Comparison of ENCODE assay signal across 1 cellular context in the genomic region with DNA sequence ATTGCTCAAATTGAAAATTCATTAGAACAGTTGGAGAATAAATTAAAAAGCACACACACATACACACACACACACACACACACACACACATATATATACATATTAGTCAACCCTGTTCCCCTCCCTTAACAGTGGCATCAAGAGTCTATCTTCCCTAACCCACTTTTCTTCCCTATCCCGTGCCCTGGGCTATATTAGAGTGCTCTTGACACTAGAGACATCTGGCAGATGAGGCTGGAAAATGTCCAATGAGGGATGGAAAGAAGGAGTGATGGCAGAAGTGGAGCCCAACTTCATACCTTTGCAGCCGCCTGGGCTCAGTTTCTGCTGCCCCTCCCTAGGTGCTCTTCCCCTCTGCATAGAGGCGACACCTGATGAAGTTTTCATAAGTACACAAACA.
TF ChIP-seq lines count a peak whose summit lies in the region.

No MANE protein-coding gene starts in this region.

TF ChIP-seq in SK-N-SH treated with all-trans-retinoic acid at 6 μM for 48 hours, 23 proteins besides CTCF, POLR2A, EP300 and RAD21 (continued from another document):
- TF ChIP-seq ZFP3 (CRISPR knock-in tag; IDR thresholded peaks at IDR 0.05) (no peak), ZFP30 (CRISPR knock-in tag; IDR thresholded peaks at IDR 0.05) (no peak), TCF4 (CRISPR knock-in tag; IDR thresholded peaks at IDR 0.05; ENCODE audit: borderline replicate concordance) (no peak)
- TF ChIP-seq, protein P1, sequence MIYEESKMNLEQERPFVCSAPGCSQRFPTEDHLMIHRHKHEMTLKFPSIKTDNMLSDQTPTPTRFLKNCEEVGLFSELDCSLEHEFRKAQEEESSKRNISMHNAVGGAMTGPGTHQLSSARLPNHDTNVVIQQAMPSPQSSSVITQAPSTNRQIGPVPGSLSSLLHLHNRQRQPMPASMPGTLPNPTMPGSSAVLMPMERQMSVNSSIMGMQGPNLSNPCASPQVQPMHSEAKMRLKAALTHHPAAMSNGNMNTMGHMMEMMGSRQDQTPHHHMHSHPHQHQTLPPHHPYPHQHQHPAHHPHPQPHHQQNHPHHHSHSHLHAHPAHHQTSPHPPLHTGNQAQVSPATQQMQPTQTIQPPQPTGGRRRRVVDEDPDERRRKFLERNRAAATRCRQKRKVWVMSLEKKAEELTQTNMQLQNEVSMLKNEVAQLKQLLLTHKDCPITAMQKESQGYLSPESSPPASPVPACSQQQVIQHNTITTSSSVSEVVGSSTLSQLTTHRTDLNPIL (CRISPR knock-in tag; IDR thresholded peaks at IDR 0.05; ENCODE audit: low read depth), result no peak
TF ChIP-seq in SK-N-SH treated with all-trans-retinoic acid at 6 μM for 48 hours: peak in this region for 0.
